In genomic region chr2:86027913-86028762, GRCh38 we compare ENCODE assay signal across 20 cellular contexts.
A peak's percentile ranks its signal among the peaks of the same experiment; 100 is the strongest.
DNase-seq lines count a peak whose midpoint lies in the region; ATAC-seq and TF ChIP-seq lines count a peak whose summit lies in the region.
"Had no signal": no experiment of that assay in that cellular context is flagged by ENCODE, and none has a peak within 500 bp of the region (broad histone marks: within the 10 kb centered on the region; RNA-seq: fewer than 3 reads in every experiment).

No MANE protein-coding gene starts in this region.

- no peaks in the 10 kb centered on the region for H3K27me3 Mint-ChIP-seq in CD14-positive monocyte (ENCODE audit: low read depth in 3 of 3)
- no peaks in the 10 kb centered on the region for H3K27me3 Mint-ChIP-seq in naive thymus-derived CD4-positive, alpha-beta T cell
- H3K27me3 Mint-ChIP-seq: naive B cell had no signal

- DNase-seq in CD14-positive monocyte (ENCODE audit: low spot score) (peak; percentile 8), cerebellar nuclear complex (lab: John Stamatoyannopoulos, UW) (peak; percentile 64 to 85), left cardiac atrium (peak; percentile 25), posterior vena cava (ENCODE audit: low spot score) (peak; percentile 59), NCI-H526 (lab: John Stamatoyannopoulos, UW) (no peak), NCI-H2171 (lab: John Stamatoyannopoulos, UW) (no peak)
- DNase-seq in naive thymus-derived CD4-positive, alpha-beta T cell: no peak
- DNase-seq: activated CD4-positive, CD25-positive, alpha-beta regulatory T cell; activated gamma-delta T cell; COR-L47; effector memory CD4-positive, alpha-beta T cell; H9; left lung; naive B cell; NCI-H1436; NCI-H2227 treated with DMSO at 0.1 percent for 48 hours had no signal

- H3K4me1 Mint-ChIP-seq in CD14-positive monocyte: peaks cover 12% of the 10 kb centered on the region
- H3K4me1 Mint-ChIP-seq in naive thymus-derived CD4-positive, alpha-beta T cell: peaks cover 3 to 30% (median 16%) of the 10 kb centered on the region in 7 donors
- H3K4me1 Mint-ChIP-seq: H9 had no signal

- no peak for TF ChIP-seq CTCF in CD14-positive monocyte (IDR thresholded peaks at IDR 0.05)

- no peaks in the 10 kb centered on the region for H3K27me3 ChIP-seq in naive thymus-derived CD4-positive, alpha-beta T cell (ENCODE audit: control insufficient read depth in 2 of 2, insufficient read depth in 2 of 2, low read length in 2 of 2)
- H3K27me3 ChIP-seq: left lung had no signal

- H3K36me3 Mint-ChIP-seq in CD14-positive monocyte: peaks cover 79 to 89% of the 10 kb centered on the region in 2 donors
- H3K36me3 Mint-ChIP-seq in naive thymus-derived CD4-positive, alpha-beta T cell: peaks cover 13 to 70% (median 34%) of the 10 kb centered on the region in 5 donors

- POLR2A ChIA-PET in naive thymus-derived CD4-positive, alpha-beta T cell (lab: Charles Lee): interaction anchor here (1.0 kb wide), 1 partner anchor 8 kb away, joined by 3 read pairs; no protein-coding TSS in a partner anchor

- intact Hi-C loops in CD14-positive monocyte (cut with micrococcal nuclease) (no loop called here), left cardiac atrium (cut with DNase I) (no loop called here), posterior vena cava (cut with DNase I) (no loop called here)
- intact Hi-C loops in naive thymus-derived CD4-positive, alpha-beta T cell (cut with micrococcal nuclease): no loop called here

- peaks cover 0 to 5% of the 10 kb centered on the region in 2 donors for H3K4me1 ChIP-seq in naive thymus-derived CD4-positive, alpha-beta T cell (ENCODE audit: control insufficient read depth in 2 of 2, insufficient read depth in 2 of 2, low read length in 2 of 2)
- H3K4me1 ChIP-seq: left lung, prostate gland had no signal

- no peak overlapping the region for H3K27ac ChIP-seq in naive thymus-derived CD4-positive, alpha-beta T cell (ENCODE audit: low read depth, low read length)
- H3K27ac ChIP-seq: left lung, prostate gland had no signal

- no peak overlapping the region for H3K4me3 ChIP-seq in naive thymus-derived CD4-positive, alpha-beta T cell (ENCODE audit: low read length)
- H3K4me3 ChIP-seq: GM12878, left lung, prostate gland had no signal

- H3K36me3 ChIP-seq in naive thymus-derived CD4-positive, alpha-beta T cell (ENCODE audit: control insufficient read depth in 2 of 3, insufficient read depth in 3 of 3, low read length in 3 of 3): peaks cover 15 to 81% (median 26%) of the 10 kb centered on the region in 3 experiments

- H3K27ac Mint-ChIP-seq in CD14-positive monocyte: peak overlapping the region in 3 of 7 donors; percentile 17 to 75 (median 57)
- peak overlapping the region in 1 of 9 donors; percentile 76 for H3K27ac Mint-ChIP-seq in naive thymus-derived CD4-positive, alpha-beta T cell
- H3K27ac Mint-ChIP-seq: H9; T-helper 1 cell treated with Interleukin-12 subunit alpha and Interleukin-12 subunit beta and Interleukin-4 antibody, amounts not matched to agents 30 μg/mL and 1 μg/mL, for 36 hours had no signal

- CTCF ChIA-PET in naive thymus-derived CD4-positive, alpha-beta T cell (lab: Charles Lee): interaction anchor here (1.3 kb wide), 1 partner anchor 177 kb away, joined by 3 read pairs; no protein-coding TSS in a partner anchor

- H3K9me3 Mint-ChIP-seq in CD14-positive monocyte: peaks cover 0 to 3% (median 0%) of the 10 kb centered on the region in 7 donors
- H3K9me3 Mint-ChIP-seq in naive thymus-derived CD4-positive, alpha-beta T cell: no peaks in the 10 kb centered on the region
- H3K9me3 Mint-ChIP-seq: H9; naive B cell; T-helper 1 cell treated with Interleukin-12 subunit alpha and Interleukin-12 subunit beta and Interleukin-4 antibody, amounts not matched to agents 30 μg/mL and 1 μg/mL, for 36 hours had no signal

- H3K9me3 ChIP-seq in naive thymus-derived CD4-positive, alpha-beta T cell (ENCODE audit: control insufficient read depth in 2 of 3, low read length in 3 of 3): no peaks in the 10 kb centered on the region
- H3K9me3 ChIP-seq: left lung, prostate gland had no signal

- H3K4me3 Mint-ChIP-seq in CD14-positive monocyte: no peak overlapping the region
- no peak overlapping the region for H3K4me3 Mint-ChIP-seq in naive thymus-derived CD4-positive, alpha-beta T cell
- H3K4me3 Mint-ChIP-seq: H9; naive B cell; T-helper 1 cell treated with Interleukin-12 subunit alpha and Interleukin-12 subunit beta and Interleukin-4 antibody, amounts not matched to agents 30 μg/mL and 1 μg/mL, for 36 hours had no signal

- ATAC-seq in left cardiac atrium: peak; percentile 19 to 20
- no peak for ATAC-seq in naive thymus-derived CD4-positive, alpha-beta T cell
- no peak for ATAC-seq in GM18511 (IDR thresholded peaks at IDR 0.05; ENCODE audit: unreplicated experiment)
- ATAC-seq: GM12878 had no signal

Comparison
In these comparisons a context has a peak if more than half of its experiments do, and no peak if none do; other contexts are left out.
1. DNase-seq: peak in CD14-positive monocyte (single experiment), cerebellar nuclear complex (2 of 2), left cardiac atrium (single experiment) and posterior vena cava (single experiment); none in naive thymus-derived CD4-positive, alpha-beta T cell (0 of 9), NCI-H526 (0 of 2) and NCI-H2171 (single experiment).
2. ATAC-seq: peak in left cardiac atrium (2 of 2); none in naive thymus-derived CD4-positive, alpha-beta T cell (single experiment) and GM18511 (single experiment).